ENCODE assay signal across 8 cellular contexts in the genomic region with DNA sequence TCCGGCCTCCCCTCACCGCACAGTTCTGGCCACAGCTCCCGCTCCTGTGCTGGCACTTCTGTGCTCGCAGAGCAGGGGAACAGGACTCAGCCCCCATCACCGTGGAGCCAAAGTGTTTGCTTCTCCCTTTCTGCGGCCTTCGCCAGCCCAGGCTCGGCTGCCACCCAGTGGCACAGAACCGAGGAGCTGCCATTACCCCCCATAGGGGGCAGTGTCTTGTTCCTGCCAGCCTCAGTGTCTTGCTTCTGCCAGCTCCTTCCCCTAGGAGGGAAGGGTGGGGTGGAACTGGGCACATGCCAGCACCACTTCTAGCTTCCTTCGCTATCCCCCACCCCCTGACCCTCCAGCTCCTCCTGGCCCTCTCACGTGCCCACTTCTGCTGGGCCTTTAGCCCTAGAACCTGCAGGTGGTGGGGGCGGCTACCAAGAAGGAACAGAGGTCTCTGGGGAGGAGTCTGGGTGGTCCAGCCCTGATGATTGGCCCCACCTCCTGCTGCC. TPM values are rescaled to one million over a fixed set of nuclear protein-coding genes. Genes with fewer than 3 reads are reported as not detected.
DNase-seq lines count a peak whose midpoint lies in the region; ATAC-seq and TF ChIP-seq lines count a peak whose summit lies in the region.

No MANE protein-coding gene starts in this region.

- H3K27ac Mint-ChIP-seq in naive thymus-derived CD8-positive, alpha-beta T cell, result peak overlapping the region in 5 of 10 donors; percentile 29 to 66 (median 48)
- peak overlapping the region in 3 of 8 donors; percentile 45 to 79 (median 67) for H3K27ac Mint-ChIP-seq in CD8-positive, alpha-beta memory T cell

- H3K27ac ChIP-seq in Peyer's patch, result peak overlapping the region in 3 of 4 donors; percentile 80 to 98 (median 92)
- no peak overlapping the region for H3K27ac ChIP-seq in CD8-positive, alpha-beta memory T cell (ENCODE audit: low read depth, low read length)

- TF ChIP-seq CTCF in GM12873 (IDR thresholded peaks at IDR 0.05; ENCODE audit: insufficient read depth, low read depth, low read length, missing control alignments) (peak; percentile 69), Peyer's patch (IDR thresholded peaks at IDR 0.05) (peak in 4 of 6 experiments; percentile 55 to 97 (median 88))

- peak overlapping the region in 1 of 4 donors; percentile 11 for H3K4me3 ChIP-seq in Peyer's patch
- H3K4me3 ChIP-seq in CD8-positive, alpha-beta memory T cell (ENCODE audit: low read length), result no peak overlapping the region

- H3K9me3 ChIP-seq in Peyer's patch, result no peaks in the 10 kb centered on the region
- H3K9me3 ChIP-seq in CD8-positive, alpha-beta memory T cell (ENCODE audit: low read length), result no peaks in the 10 kb centered on the region

- no peak for TF ChIP-seq POLR2A in Peyer's patch (IDR thresholded peaks at IDR 0.05)

- H3K4me3 Mint-ChIP-seq in naive thymus-derived CD8-positive, alpha-beta T cell, result no peak overlapping the region
- H3K4me3 Mint-ChIP-seq in CD8-positive, alpha-beta memory T cell, result peak overlapping the region in 1 of 7 donors; percentile 7

- CTCF ChIA-PET in CD8-positive, alpha-beta memory T cell (lab: Charles Lee), result interaction anchor here (0.9 to 1.5 kb wide), 5 partner anchors 9 to 245 kb away, joined by 3 to 4 read pairs (median 3); a partner anchor contains a TSS

- H3K36me3 ChIP-seq in Peyer's patch, result peaks cover 0 to 76% (median 0%) of the 10 kb centered on the region in 3 donors
- peaks cover 42% of the 10 kb centered on the region for H3K36me3 ChIP-seq in CD8-positive, alpha-beta memory T cell (ENCODE audit: insufficient read depth, low read length)

- ATAC-seq in esophagus mucosa, result peak; percentile 63
- peak; percentile 45 to 52 for ATAC-seq in naive thymus-derived CD8-positive, alpha-beta T cell
- ATAC-seq in HG03139 (IDR thresholded peaks at IDR 0.05; ENCODE audit: unreplicated experiment), result no peak

- no peaks in the 10 kb centered on the region for H3K9me3 Mint-ChIP-seq in naive thymus-derived CD8-positive, alpha-beta T cell
- no peaks in the 10 kb centered on the region for H3K9me3 Mint-ChIP-seq in CD8-positive, alpha-beta memory T cell

- H3K36me3 Mint-ChIP-seq in naive thymus-derived CD8-positive, alpha-beta T cell, result peaks cover 0 to 58% (median 8%) of the 10 kb centered on the region in 3 donors
- peaks cover 8 to 84% (median 11%) of the 10 kb centered on the region in 3 donors for H3K36me3 Mint-ChIP-seq in CD8-positive, alpha-beta memory T cell

- POLR2A ChIA-PET in naive thymus-derived CD8-positive, alpha-beta T cell (lab: Charles Lee), result interaction anchor here (1.3 to 1.6 kb wide), 3 partner anchors 8 to 28 kb away, joined by 3 to 6 read pairs (median 5); a partner anchor contains a TSS
- POLR2A ChIA-PET in CD8-positive, alpha-beta memory T cell (lab: Charles Lee), result no interaction called here

- no peaks in the 10 kb centered on the region for H3K27me3 ChIP-seq in Peyer's patch
- no peaks in the 10 kb centered on the region for H3K27me3 ChIP-seq in CD8-positive, alpha-beta memory T cell (ENCODE audit: insufficient read depth, low read length, poor library complexity, severe bottlenecking)

- DNase-seq in AG08396 (ENCODE audit: low spot score) (peak; percentile 86), Peyer's patch (peak in 2 of 3 donors; percentile 73 to 79), activated gamma-delta T cell treated with Interleukin-2 at 50 U/mL for 16 hours (no peak)
- DNase-seq in naive thymus-derived CD8-positive, alpha-beta T cell, result peak in 1 of 10 donors; percentile 19
- DNase-seq in CD8-positive, alpha-beta memory T cell, result no peak

- peaks cover 14 to 43% (median 28%) of the 10 kb centered on the region in 4 donors for H3K4me1 Mint-ChIP-seq in naive thymus-derived CD8-positive, alpha-beta T cell
- H3K4me1 Mint-ChIP-seq in CD8-positive, alpha-beta memory T cell, result peaks cover 19 to 43% (median 34%) of the 10 kb centered on the region in 3 donors

- no peaks in the 10 kb centered on the region for H3K27me3 Mint-ChIP-seq in naive thymus-derived CD8-positive, alpha-beta T cell
- no peaks in the 10 kb centered on the region for H3K27me3 Mint-ChIP-seq in CD8-positive, alpha-beta memory T cell

- H3K4me1 ChIP-seq in Peyer's patch, result peaks cover 0 to 35% (median 6%) of the 10 kb centered on the region in 4 donors
- H3K4me1 ChIP-seq in CD8-positive, alpha-beta memory T cell (ENCODE audit: insufficient read depth, low read length), result peaks cover 7% of the 10 kb centered on the region

RNA-seq across cellular contexts. Expression of a gene that starts 0.6 kb away (rescaled TPM):
- 100 to 1,000 TPM in 1 of 4 donors, 10 to 100 TPM in 3; 25.6 to 119 (median 82.2) TPM for total RNA-seq in Peyer's patch
- total RNA-seq in esophagus mucosa, result 26.3 TPM
- 1 to 10 TPM; 5.0 to 5.6 TPM for total RNA-seq in naive thymus-derived CD8-positive, alpha-beta T cell
- not detected for polyA plus RNA-seq in naive thymus-derived CD8-positive, alpha-beta T cell
- total RNA-seq in CD8-positive, alpha-beta memory T cell, result 1 to 10 TPM; 5.0 to 5.3 TPM
- not detected for polyA plus RNA-seq in CD8-positive, alpha-beta memory T cell

RNA-seq across cellular contexts. Expression of a gene that starts 6.3 kb away (rescaled TPM):
- total RNA-seq in Peyer's patch (100 to 1,000 TPM; 122 to 182 (median 144) TPM), esophagus mucosa (36.6 TPM)
- total RNA-seq in naive thymus-derived CD8-positive, alpha-beta T cell, result 10 to 100 TPM; 86.3 to 87.1 TPM
- 10 to 100 TPM; 40.7 to 67.8 (median 63.4) TPM for polyA plus RNA-seq in naive thymus-derived CD8-positive, alpha-beta T cell
- 100 to 1,000 TPM; 137 to 139 TPM for total RNA-seq in CD8-positive, alpha-beta memory T cell
- polyA plus RNA-seq in CD8-positive, alpha-beta memory T cell, result 86.0 TPM

RNA-seq across cellular contexts. Expression of a gene that starts 8.3 kb away (rescaled TPM):
- total RNA-seq in Peyer's patch (10 to 100 TPM in 1 of 4 donors, 1 to 10 TPM in 3; 1.2 to 10.9 (median 4.7) TPM), esophagus mucosa (1.4 TPM)
- total RNA-seq in naive thymus-derived CD8-positive, alpha-beta T cell, result not detected
- polyA plus RNA-seq in naive thymus-derived CD8-positive, alpha-beta T cell, result under 1 TPM; 0.20 to 0.32 (median 0.31) TPM
- not detected for total RNA-seq in CD8-positive, alpha-beta memory T cell
- not detected for polyA plus RNA-seq in CD8-positive, alpha-beta memory T cell

RNA-seq across cellular contexts. Expression of a gene that starts 14.5 kb away (rescaled TPM):
- total RNA-seq in Peyer's patch (10 to 100 TPM; 20.8 to 57.8 (median 42.3) TPM), esophagus mucosa (7.8 TPM)
- total RNA-seq in naive thymus-derived CD8-positive, alpha-beta T cell, result 1 to 10 TPM; 4.2 to 7.5 TPM
- under 1 TPM; 0.28 to 0.98 (median 0.75) TPM for polyA plus RNA-seq in naive thymus-derived CD8-positive, alpha-beta T cell
- 10 to 100 TPM; 15.3 to 15.6 TPM for total RNA-seq in CD8-positive, alpha-beta memory T cell
- polyA plus RNA-seq in CD8-positive, alpha-beta memory T cell, result 0.68 TPM

RNA-seq across cellular contexts. Expression of a gene that starts 27.9 kb away (rescaled TPM):
- total RNA-seq in Peyer's patch (10 to 100 TPM; 24.4 to 65.2 (median 34.1) TPM), esophagus mucosa (23.3 TPM)
- 1 to 10 TPM in 1 of 2 experiments, under 1 TPM in 1; 0.70 to 1.6 TPM for total RNA-seq in naive thymus-derived CD8-positive, alpha-beta T cell
- not detected for polyA plus RNA-seq in naive thymus-derived CD8-positive, alpha-beta T cell
- total RNA-seq in CD8-positive, alpha-beta memory T cell, result 1 to 10 TPM; 2.1 to 2.3 TPM
- 0.91 TPM for polyA plus RNA-seq in CD8-positive, alpha-beta memory T cell

Comparison
In these comparisons a context has a peak if more than half of its experiments do, and no peak if none do; other contexts are left out.
1. DNase-seq: peak in AG08396 (single experiment) and Peyer's patch (2 of 3); none in activated gamma-delta T cell treated with Interleukin-2 at 50 U/mL for 16 hours (single experiment) and CD8-positive, alpha-beta memory T cell (0 of 5).